In the genomic region with DNA sequence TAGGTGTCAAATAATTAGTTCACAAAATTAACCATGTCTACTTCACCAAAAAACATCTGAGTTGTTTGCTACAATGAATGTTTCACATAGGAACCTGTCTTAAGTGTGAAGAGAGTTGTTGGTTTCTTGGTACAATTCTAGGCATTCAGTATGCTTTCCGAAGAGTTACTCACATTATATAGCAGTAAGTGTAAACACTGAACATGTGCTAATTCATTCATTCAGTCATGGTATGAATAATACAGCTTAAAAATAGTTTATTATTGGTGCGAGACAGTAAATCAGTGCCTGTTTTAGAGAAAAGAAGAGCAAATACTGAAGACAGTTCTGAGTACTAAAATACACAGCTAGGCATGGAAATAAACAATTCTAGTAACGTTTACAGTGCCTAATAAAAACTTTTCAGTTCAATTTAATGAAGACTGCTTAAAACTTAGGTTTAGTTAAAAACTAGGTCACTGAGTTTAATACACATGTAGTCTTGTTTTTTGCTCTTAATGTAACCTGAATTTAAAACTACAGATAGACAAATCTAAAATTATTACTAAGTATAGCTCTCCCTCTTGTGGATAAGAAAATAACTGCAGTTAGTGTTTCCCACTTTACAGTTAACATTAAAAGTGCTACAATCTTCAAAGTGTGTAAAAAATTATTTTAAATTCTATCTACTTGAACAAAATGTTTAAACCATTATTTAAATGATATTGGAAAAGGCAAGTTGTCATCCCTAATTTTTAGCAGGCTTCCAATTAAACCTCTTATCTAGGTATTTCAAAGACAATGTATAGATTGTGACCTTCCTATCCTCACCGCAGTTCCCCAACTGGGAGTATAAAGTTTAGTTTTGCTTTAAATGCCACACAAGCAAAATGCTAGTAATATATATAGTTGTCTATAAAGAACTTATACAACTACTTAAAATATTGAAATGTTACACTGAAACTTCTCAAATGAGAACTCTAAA, we compare ENCODE assay signal across 8 cellular contexts. TPM values are rescaled to one million over a fixed set of nuclear protein-coding genes. Genes with fewer than 3 reads are reported as not detected.
DNase-seq lines count a peak whose midpoint lies in the region; ATAC-seq, FAIRE-seq and TF ChIP-seq lines count a peak whose summit lies in the region.

No MANE protein-coding gene starts in this region.

- H3K9ac ChIP-seq in mammary epithelial cell (ENCODE audit: insufficient read depth, low read length), result no peak overlapping the region
- H3K9ac ChIP-seq in mesendoderm (ENCODE audit: low read length), result no peak overlapping the region

- no peaks in the 10 kb centered on the region for H3K27me3 ChIP-seq in mammary epithelial cell (ENCODE audit: insufficient read depth, low read length)
- H3K27me3 ChIP-seq in mesendoderm (ENCODE audit: insufficient read depth, low read length, poor library complexity), result no peaks in the 10 kb centered on the region

- no peak overlapping the region for H4K5ac ChIP-seq in mesendoderm (ENCODE audit: low read length)

- no peak for TF ChIP-seq POLR2A in A549 (IDR thresholded peaks at IDR 0.05; ENCODE audit: low read length)

- in situ Hi-C loops in mammary epithelial cell (cut with MboI; ENCODE audit: low sequenced_read_pairs in 2 of 2), result no loop called here

- H3K4me1 ChIP-seq in A549 (no peaks in the 10 kb centered on the region), mammary epithelial cell (ENCODE audit: insufficient read depth, low read length) (no peaks in the 10 kb centered on the region), mesendoderm (ENCODE audit: control insufficient read depth, low read depth, low read length) (no peaks in the 10 kb centered on the region)

- 78% methylated on average over 4 of the region's 4 CpGs for WGBS in A549 (ENCODE audit: missing lambda C conversion rate)
- WGBS in mammary epithelial cell (ENCODE audit: low coverage, missing lambda C conversion rate), result 93% methylated on average over 4 of the region's 4 CpGs
- WGBS in mesendoderm (ENCODE audit: extremely low coverage, insufficient coverage, low lambda C conversion rate), result no CpG with 5 or more reads among the region's 4 CpGs

- H3K4me3 ChIP-seq in A549, result no peak overlapping the region
- H3K4me3 ChIP-seq in GM12875 (ENCODE audit: low read depth, low read length), result no peak overlapping the region
- H3K4me3 ChIP-seq in mammary epithelial cell (replicated peaks in 1 of 3; ENCODE audit: insufficient read depth in 1 of 3, low read depth in 2 of 3, low read length in 3 of 3), result no peak overlapping the region
- H3K4me3 ChIP-seq in mesendoderm (ENCODE audit: low read length), result no peak overlapping the region

- no peak overlapping the region for H2BK15ac ChIP-seq in mesendoderm (replicated peaks; ENCODE audit: low read depth)

- no peaks in the 10 kb centered on the region for H4K20me1 ChIP-seq in mammary epithelial cell (ENCODE audit: insufficient read depth, low read length)

- CTCF ChIA-PET in A549 (lab: Yijun Ruan, JAX), result interaction anchor here (0.6 to 6.1 kb wide), 13 partner anchors 9 to 796 kb away, joined by 3 to 71 read pairs (median 3); a partner anchor contains a TSS
- CTCF ChIA-PET in mammary epithelial cell (lab: Charles Lee; ENCODE audit: low non-redundant PET), result interaction anchor here (0.6 to 0.7 kb wide), 2 partner anchors 622 to 623 kb away, joined by 4 to 7 read pairs; no protein-coding TSS in a partner anchor

- H4K8ac ChIP-seq in mesendoderm (ENCODE audit: low read depth, low read length), result no peak overlapping the region

- peak; percentile 54 for FAIRE-seq in A549 (lab: Jason Lieb, UNC)

- TF ChIP-seq RAD21 in A549 (conservative IDR thresholded peaks at IDR 0.05 in 1 of 2, IDR thresholded peaks at IDR 0.05 in 1 of 2), result peak; percentile 65 to 71

- H2BK120ac ChIP-seq in mesendoderm (ENCODE audit: low read depth, low read length), result no peak overlapping the region

- POLR2A ChIA-PET in A549 (lab: Yijun Ruan, JAX), result interaction anchor here (0.8 to 1.7 kb wide), 4 partner anchors 21 to 616 kb away, joined by 3 to 11 read pairs (median 4); a partner anchor contains a TSS

- dilution Hi-C loops in mammary epithelial cell (cut with HindIII; ENCODE audit: low sequenced_read_pairs), result no loop called here

- no peak overlapping the region for H3K56ac ChIP-seq in mesendoderm (ENCODE audit: low read length)

- DNase-seq in A549 (ENCODE audit: low read depth in 1 of 2, low spot score in 1 of 2) (peak in 1 of 2 experiments; percentile 16), MV-4-11 (lab: John Stamatoyannopoulos, UW) (peak; percentile 15), mammary epithelial cell (no peak), mesendoderm (peak; percentile 25), nucleus accumbens (lab: John Stamatoyannopoulos, UW) (no peak), hepatic stellate cell (ENCODE audit: low spot score) (no peak)

- no peak for TF ChIP-seq EP300 in A549 (IDR thresholded peaks at IDR 0.05)

- H3K9me3 ChIP-seq in A549 (no peaks in the 10 kb centered on the region), mammary epithelial cell (replicated peaks; ENCODE audit: insufficient read depth, low read length) (no peaks in the 10 kb centered on the region)

- no peak overlapping the region for H3K18ac ChIP-seq in mesendoderm (ENCODE audit: low read length)

- H3K4ac ChIP-seq in mesendoderm (ENCODE audit: low read depth, low read length), result no peak overlapping the region

- TF ChIP-seq CTCF in A549 (IDR thresholded peaks at IDR 0.05) (peak; percentile 69), GM12875 (IDR thresholded peaks at IDR 0.05; ENCODE audit: borderline replicate concordance, insufficient read depth, low read depth, low read length) (peak; percentile 11; the same call in 1 of the 2 replicates), mammary epithelial cell (conservative IDR thresholded peaks at IDR 0.05 in 1 of 2, IDR thresholded peaks at IDR 0.05 in 1 of 2; ENCODE audit: extremely low read depth in 1 of 2, insufficient read depth in 1 of 2, low read depth in 1 of 2, low read length in 2 of 2) (peak; percentile 44 to 54)

- no peak overlapping the region for H3K27ac ChIP-seq in A549
- H3K27ac ChIP-seq in mammary epithelial cell (ENCODE audit: insufficient read depth, low read depth, low read length), result no peak overlapping the region
- no peak overlapping the region for H3K27ac ChIP-seq in mesendoderm (ENCODE audit: low read depth, low read length)

- H2AK5ac ChIP-seq in mesendoderm (ENCODE audit: low read length), result no peak overlapping the region

- BruUV-seq in mammary epithelial cell (replicated peaks; lab: Mats Ljungman, UMichigan), result no TSS peak

- H3K79me1 ChIP-seq in mesendoderm (ENCODE audit: low read length), result no peaks in the 10 kb centered on the region

- H3K4me2 ChIP-seq in A549, result no peak overlapping the region
- H3K4me2 ChIP-seq in mammary epithelial cell (ENCODE audit: insufficient read depth, low read depth, low read length), result no peak overlapping the region
- no peak overlapping the region for H3K4me2 ChIP-seq in mesendoderm (ENCODE audit: low read length)

- peaks cover 31% of the 10 kb centered on the region for H3K36me3 ChIP-seq in mammary epithelial cell (ENCODE audit: insufficient read depth, low read length)
- H3K36me3 ChIP-seq in mesendoderm (ENCODE audit: control insufficient read depth, insufficient read depth, low read length), result peaks cover 2% of the 10 kb centered on the region

- no peak overlapping the region for H3K23ac ChIP-seq in mesendoderm (ENCODE audit: low read length)

- H2BK5ac ChIP-seq in mesendoderm (ENCODE audit: low read length), result no peak overlapping the region

- peak in 1 of 2 experiments; percentile 67; a peak in 3 of 6 replicates for ATAC-seq in A549
- no peak for ATAC-seq in HG02970 (IDR thresholded peaks at IDR 0.05; ENCODE audit: low FRiP score, unreplicated experiment)

- no peaks in the 10 kb centered on the region for H3K79me2 ChIP-seq in mammary epithelial cell (ENCODE audit: insufficient read depth, low read length)
- no peaks in the 10 kb centered on the region for H3K79me2 ChIP-seq in mesendoderm (ENCODE audit: control insufficient read depth, insufficient read depth, low read length)

- H2AFZ ChIP-seq in mammary epithelial cell (ENCODE audit: low read depth, low read length), result no peak overlapping the region

- intact Hi-C loops in mammary epithelial cell (cut with micrococcal nuclease), result loop anchor here (1.0 kb wide), 1 partner anchor 616 kb away; no protein-coding TSS in a partner anchor

TF ChIP-seq in A549, 52 proteins besides CTCF, POLR2A, EP300 and RAD21:
- TF ChIP-seq SMC3 (IDR thresholded peaks at IDR 0.05) (peak; percentile 57; the same call in 2 of the 3 replicates), CHD2 (IDR thresholded peaks at IDR 0.05; ENCODE audit: low read length, partially characterized antibody) (no peak)

RNA-seq across cellular contexts. Expression of a gene that starts 20.1 kb away (rescaled TPM):
- 0.21 and 0.34 TPM in 2 replicates for polyA plus RNA-seq in A549 (2011; rRNA removed)
- 0.09 TPM in 1 of 2 replicates, not detected in the other for polyA plus RNA-seq in A549 (2012; cell fraction: cytosol; rRNA removed)
- polyA plus RNA-seq in A549 (2012; cell fraction: nucleus; rRNA removed), result not detected in 2 replicates
- polyA plus RNA-seq in A549 (2017; fragmentation: RNase III; extraction: RNeasy Plus Mini Kit Qiagen cat#74134 plus additional on column Dnase treatment), result 0.06 to 0.09 TPM in 2 of 3 replicates, not detected in the other
- not detected in 2 replicates for polyA minus RNA-seq in A549 (2011; rRNA and poly(A)+ RNA removed)
- total RNA-seq in mammary epithelial cell, result under 1 TPM in 1 of 2 donors, not detected in 1; 0.17 TPM
- polyA plus RNA-seq in mammary epithelial cell, result 0.11 TPM
- not detected for polyA minus RNA-seq in mammary epithelial cell
- 0.28 TPM for polyA plus RNA-seq in mesendoderm (2013, experiment 1 of 2)
- polyA plus RNA-seq in mesendoderm (2013, experiment 2 of 2), result 0.41 TPM

RNA-seq across cellular contexts. Expression of a gene that starts 20.2 kb away (rescaled TPM):
- 86.4 and 99.4 TPM in 2 replicates for polyA plus RNA-seq in A549 (2011; rRNA removed)
- polyA plus RNA-seq in A549 (2012; cell fraction: cytosol; rRNA removed), result 21.9 and 23.5 TPM in 2 replicates
- 9.1 and 11.0 TPM in 2 replicates for polyA plus RNA-seq in A549 (2012; cell fraction: nucleus; rRNA removed)
- polyA plus RNA-seq in A549 (2017; fragmentation: RNase III; extraction: RNeasy Plus Mini Kit Qiagen cat#74134 plus additional on column Dnase treatment), result 35.6 to 42.4 TPM (median 37.1 TPM) in 3 replicates
- polyA minus RNA-seq in A549 (2011; rRNA and poly(A)+ RNA removed), result 18.6 and 23.8 TPM in 2 replicates
- total RNA-seq in mammary epithelial cell, result 10 to 100 TPM; 77.2 to 80.8 TPM
- 54.8 TPM for polyA plus RNA-seq in mammary epithelial cell
- 8.0 TPM for polyA minus RNA-seq in mammary epithelial cell
- 39.4 TPM for polyA plus RNA-seq in mesendoderm (2013, experiment 1 of 2)
- 37.9 TPM for polyA plus RNA-seq in mesendoderm (2013, experiment 2 of 2)

Comparison
In these comparisons a context has a peak if more than half of its experiments do, and no peak if none do; other contexts are left out.
1. DNase-seq: peak in MV-4-11 (single experiment) and mesendoderm (single experiment); none in mammary epithelial cell (single experiment), nucleus accumbens (0 of 56) and hepatic stellate cell (single experiment).
2. CTCF ChIP-seq: peak in every context shown above with its lines; median percentile 69 in A549; 49 in mammary epithelial cell; 11 in GM12875.